Comparison of ENCODE assay signal across 17 cellular contexts in genomic region chr19:1134431-1134830, GRCh38. TPM values are rescaled to one million over a fixed set of nuclear protein-coding genes. Genes with fewer than 3 reads are reported as not detected.
DNase-seq lines count a peak whose midpoint lies in the region; ATAC-seq and TF ChIP-seq lines count a peak whose summit lies in the region.
"Had no signal": no experiment of that assay in that cellular context is flagged by ENCODE, and none has a peak within 500 bp of the region (broad histone marks: within the 10 kb centered on the region; RNA-seq: fewer than 3 reads in every experiment).

No MANE protein-coding gene starts in this region.

- H3F3A ChIP-seq in neural progenitor cell (ENCODE audit: low read depth), result peaks cover 19% of the 10 kb centered on the region

- CTCF ChIA-PET in CD8-positive, alpha-beta memory T cell (lab: Charles Lee), result interaction anchor here (1.0 to 2.7 kb wide), 5 partner anchors 21 to 83 kb away, joined by 3 to 13 read pairs (median 3); no protein-coding TSS in a partner anchor
- CTCF ChIA-PET in WTC11 (lab: Charles Lee), result interaction anchor here (1.2 to 1.9 kb wide), 4 partner anchors 11 to 110 kb away, joined by 3 to 19 read pairs (median 4); no protein-coding TSS in a partner anchor

- POLR2A ChIA-PET in CD8-positive, alpha-beta memory T cell (lab: Charles Lee), result interaction anchor here (0.6 kb wide), 1 partner anchor 105 kb away, joined by 4 read pairs; no protein-coding TSS in a partner anchor
- POLR2A ChIA-PET in WTC11 (lab: Charles Lee), result no interaction called here

- peak overlapping the region in 5 of 8 donors; percentile 57 to 97 (median 89) for H3K27ac Mint-ChIP-seq in CD8-positive, alpha-beta memory T cell
- H3K27ac Mint-ChIP-seq in WTC11 (peak overlapping the region; percentile 45; the same call in 1 of the 2 replicates), neural progenitor cell (peak overlapping the region; percentile 46)

- no peaks in the 10 kb centered on the region for H3K36me3 ChIP-seq in CD8-positive, alpha-beta memory T cell (ENCODE audit: insufficient read depth, low read length)
- no peaks in the 10 kb centered on the region for H3K36me3 ChIP-seq in neural progenitor cell

- DNase-seq in CD8-positive, alpha-beta memory T cell, result no peak
- DNase-seq in WTC11 (ENCODE audit: low spot score) (no peak), epithelial cell of esophagus (ENCODE audit: low read depth) (peak; percentile 43), neural progenitor cell (ENCODE audit: low spot score) (no peak), NOMO-1 treated with dmso at 0.1 percent for 144 hours (lab: John Stamatoyannopoulos, UW; ENCODE audit: unreplicated experiment) (no peak), activated gamma-delta T cell treated with Interleukin-2 at 50 U/mL for 16 hours (no peak)
- DNase-seq in central memory CD4-positive, alpha-beta T cell, result no peak
- DNase-seq: aorta, dorsolateral prefrontal cortex, EL, HFFc6, midbrain, NCI-H1436 treated with DMSO at 0.1 percent for 48 hours, SK-N-SH had no signal

- no peak overlapping the region for H3K4me3 ChIP-seq in CD8-positive, alpha-beta memory T cell (ENCODE audit: low read length)
- H3K4me3 ChIP-seq in epithelial cell of esophagus (ENCODE audit: low read length) (no peak overlapping the region), neural progenitor cell (no peak overlapping the region)
- H3K4me3 ChIP-seq: dorsolateral prefrontal cortex, thoracic aorta had no signal

- H4K20me1 ChIP-seq in neural progenitor cell (ENCODE audit: low read depth), result peaks cover 16% of the 10 kb centered on the region

- no peak overlapping the region for H3K4me2 ChIP-seq in neural progenitor cell
- H3K4me2 ChIP-seq: SK-N-SH had no signal

- peaks cover 35% of the 10 kb centered on the region for H3K4me1 ChIP-seq in CD8-positive, alpha-beta memory T cell (ENCODE audit: insufficient read depth, low read length)
- peaks cover 19% of the 10 kb centered on the region for H3K4me1 ChIP-seq in neural progenitor cell
- H3K4me1 ChIP-seq: parathyroid adenoma had no signal

- peak overlapping the region in 2 of 7 donors; percentile 22 to 48 for H3K4me3 Mint-ChIP-seq in CD8-positive, alpha-beta memory T cell
- no peak overlapping the region for H3K4me3 Mint-ChIP-seq in WTC11
- H3K4me3 Mint-ChIP-seq in neural progenitor cell, result no peak overlapping the region

- no peak for ATAC-seq in WTC11
- no peak for ATAC-seq in HG02840 (IDR thresholded peaks at IDR 0.05; ENCODE audit: low FRiP score, unreplicated experiment)

- no peak overlapping the region for H3K27ac ChIP-seq in CD8-positive, alpha-beta memory T cell (ENCODE audit: low read depth, low read length)
- H3K27ac ChIP-seq in neural progenitor cell, result no peak overlapping the region
- H3K27ac ChIP-seq: parathyroid adenoma had no signal

- no peaks in the 10 kb centered on the region for H3K9me3 Mint-ChIP-seq in CD8-positive, alpha-beta memory T cell
- H3K9me3 Mint-ChIP-seq in WTC11 (no peaks in the 10 kb centered on the region), neural progenitor cell (no peaks in the 10 kb centered on the region)
- H3K9me3 Mint-ChIP-seq: HFFc6 had no signal

- H3K27me3 Mint-ChIP-seq in CD8-positive, alpha-beta memory T cell, result peaks cover 0 to 2% of the 10 kb centered on the region in 2 donors
- H3K27me3 Mint-ChIP-seq in WTC11 (ENCODE audit: low read depth) (no peaks in the 10 kb centered on the region), neural progenitor cell (ENCODE audit: insufficient read depth, low read depth) (peaks cover 4% of the 10 kb centered on the region)

- no peak for TF ChIP-seq CTCF in WTC11 (IDR thresholded peaks at IDR 0.05)
- no peak for TF ChIP-seq CTCF in epithelial cell of esophagus (IDR thresholded peaks at IDR 0.05; ENCODE audit: insufficient read depth, low read depth, low read length, missing control alignments)
- TF ChIP-seq CTCF in neural progenitor cell (IDR thresholded peaks at IDR 0.05), result no peak

- H3K9me3 ChIP-seq in CD8-positive, alpha-beta memory T cell (ENCODE audit: low read length), result no peaks in the 10 kb centered on the region
- no peaks in the 10 kb centered on the region for H3K9me3 ChIP-seq in neural progenitor cell (ENCODE audit: low read depth)
- H3K9me3 ChIP-seq: SK-N-SH, thoracic aorta had no signal

- no peaks in the 10 kb centered on the region for H3K27me3 ChIP-seq in CD8-positive, alpha-beta memory T cell (ENCODE audit: insufficient read depth, low read length, poor library complexity, severe bottlenecking)
- H3K27me3 ChIP-seq in neural progenitor cell, result no peaks in the 10 kb centered on the region
- H3K27me3 ChIP-seq: dorsolateral prefrontal cortex had no signal

- no peaks in the 10 kb centered on the region for H3K79me2 ChIP-seq in neural progenitor cell (ENCODE audit: low read depth)

- no peak overlapping the region for H2AFZ ChIP-seq in neural progenitor cell (replicated peaks)
- H2AFZ ChIP-seq: parathyroid adenoma had no signal

- H3K4me1 Mint-ChIP-seq in CD8-positive, alpha-beta memory T cell, result peaks cover 21 to 42% (median 22%) of the 10 kb centered on the region in 3 donors
- H3K4me1 Mint-ChIP-seq in WTC11 (peaks cover 2% of the 10 kb centered on the region), neural progenitor cell (peaks cover 4% of the 10 kb centered on the region)

- H3K36me3 Mint-ChIP-seq in CD8-positive, alpha-beta memory T cell, result peaks cover 0 to 14% (median 0%) of the 10 kb centered on the region in 3 donors
- H3K36me3 Mint-ChIP-seq in WTC11 (no peaks in the 10 kb centered on the region), neural progenitor cell (no peaks in the 10 kb centered on the region)

- no peak overlapping the region for H3K9ac ChIP-seq in neural progenitor cell
- H3K9ac ChIP-seq: parathyroid adenoma, SK-N-SH had no signal

TF ChIP-seq in WTC11, 78 proteins besides CTCF, POLR2A, EP300 and RAD21:
- 0 out of 2 replicates have a peak, but pooled peaks have one; percentile 30 for TF ChIP-seq ZNF317 (CRISPR knock-in tag; IDR thresholded peaks at IDR 0.05; ENCODE audit: borderline replicate concordance, low read depth)
- TF ChIP-seq NR3C1 (CRISPR knock-in tag; conservative IDR thresholded peaks at IDR 0.05; ENCODE audit: low read depth), result no peak

RNA-seq across cellular contexts. Expression of gene GPX4, which starts 30.6 kb away (rescaled TPM):
- total RNA-seq in CD8-positive, alpha-beta memory T cell, result 100 to 1,000 TPM; 222 TPM
- polyA plus RNA-seq in CD8-positive, alpha-beta memory T cell, result 373 TPM
- total RNA-seq in WTC11 (2021), result 363 to 377 TPM (median 368 TPM) in 3 replicates
- total RNA-seq in neural progenitor cell (ENCODE audit: low replicate concordance), result 289 and 439 TPM in 2 replicates

RNA-seq across cellular contexts. Expression of gene POLR2E, which starts 39.3 kb away (rescaled TPM):
- 100 to 1,000 TPM; 270 to 278 TPM for total RNA-seq in CD8-positive, alpha-beta memory T cell
- 249 TPM for polyA plus RNA-seq in CD8-positive, alpha-beta memory T cell
- 275 to 291 TPM (median 287 TPM) in 3 replicates for total RNA-seq in WTC11 (2021)
- 98.8 and 197 TPM in 2 replicates for total RNA-seq in neural progenitor cell (ENCODE audit: low replicate concordance)

RNA-seq across cellular contexts. Expression of gene SBNO2, which starts 39.6 kb away (rescaled TPM):
- 10 to 100 TPM; 59.0 to 61.0 TPM for total RNA-seq in CD8-positive, alpha-beta memory T cell
- polyA plus RNA-seq in CD8-positive, alpha-beta memory T cell, result 4.3 TPM
- total RNA-seq in WTC11 (2021), result 40.7 to 57.3 TPM (median 48.0 TPM) in 3 replicates
- 3.3 and 16.2 TPM in 2 replicates for total RNA-seq in neural progenitor cell (ENCODE audit: low replicate concordance)
